In the genomic region with DNA sequence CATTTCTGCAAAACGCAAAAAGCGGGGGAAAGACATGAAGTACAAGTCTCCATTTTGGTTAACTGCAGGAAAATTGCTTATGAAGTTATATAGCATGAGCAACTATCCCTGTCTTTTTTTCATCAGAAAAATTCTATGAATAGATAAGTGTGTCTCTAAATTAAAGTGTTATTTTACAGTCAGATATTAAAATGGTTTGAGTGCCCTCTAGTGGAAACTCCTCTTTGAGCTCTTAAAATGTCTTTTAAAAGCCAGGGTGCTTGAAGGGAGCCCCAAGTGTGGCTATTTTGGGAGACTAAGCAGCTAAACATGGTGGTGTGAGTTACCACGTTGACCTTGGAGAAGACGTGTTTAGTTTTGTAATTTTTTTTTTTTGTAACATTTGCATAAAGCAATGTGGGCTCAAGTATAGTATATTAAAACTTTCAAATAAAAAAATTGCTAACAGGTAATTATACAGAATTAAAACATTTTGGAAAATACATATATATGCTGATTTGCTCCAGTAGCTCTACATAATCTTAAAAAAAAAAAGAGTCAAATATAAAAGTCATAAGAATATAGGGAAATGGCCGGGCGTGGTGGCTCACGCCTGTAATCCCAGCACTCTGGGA, we compare ENCODE assay signal across 8 cellular contexts.
DNase-seq lines count a peak whose midpoint lies in the region; ATAC-seq and TF ChIP-seq lines count a peak whose summit lies in the region.

No MANE protein-coding gene starts in this region.

- peak; percentile 76 for TF ChIP-seq RAD21 in HCT116 (IDR thresholded peaks at IDR 0.05; ENCODE audit: low read depth)

- RAD21 ChIA-PET in HCT116 (lab: Charles Lee; ENCODE audit: low non-redundant PET in 1 of 2, low total read pairs in 2 of 2, uncharacterized antibody in 2 of 2, unreplicated experiment in 2 of 2) = interaction anchor here (1.3 to 1.6 kb wide), 3 partner anchors 137 to 306 kb away, joined by 3 to 4 read pairs (median 3); no protein-coding TSS in a partner anchor

- peak; percentile 37 for DNase-seq in HCT116 (ENCODE audit: low read depth, low spot score)
- DNase-seq in NCI-H69 (lab: John Stamatoyannopoulos, UW) = peak; percentile 42
- DNase-seq in cardiac fibroblast (ENCODE audit: low read depth in 2 of 2) = peak; percentile 74 to 81
- no peak for DNase-seq in left lobe of liver (ENCODE audit: low spot score)
- DNase-seq in stimulated activated CD4-positive, alpha-beta T cell treated with anti-CD3 and anti-CD28 coated beads, Interleukin-4, amount 100 ng/mL, for 1 hour = no peak

- H3K27ac ChIP-seq in C4-2B (no peak overlapping the region), HCT116 (ENCODE audit: low read depth, low read length) (no peak overlapping the region)

- no peaks in the 10 kb centered on the region for H4K20me1 ChIP-seq in HCT116 (ENCODE audit: insufficient read depth)

- H3K79me2 ChIP-seq in HCT116 (ENCODE audit: insufficient read depth, low read length) = no peaks in the 10 kb centered on the region

- H3K9ac ChIP-seq in HCT116 (ENCODE audit: low read length) = no peak overlapping the region

- no peaks in the 10 kb centered on the region for H3K4me1 ChIP-seq in HCT116 (ENCODE audit: control insufficient read depth in 1 of 2, insufficient read depth in 2 of 2, low read length in 2 of 2)

- TF ChIP-seq CTCF in C4-2B (conservative IDR thresholded peaks at IDR 0.05) (peak; percentile 87), HCT116 (IDR thresholded peaks at IDR 0.05 in 2 of 3, conservative IDR thresholded peaks at IDR 0.05 in 1 of 3; ENCODE audit: borderline replicate concordance in 1 of 3, insufficient read depth in 1 of 3, low read depth in 2 of 3, low read length in 2 of 3) (peak; percentile 50 to 65 (median 64); a peak in 5 of 6 replicates), cardiac fibroblast (IDR thresholded peaks at IDR 0.05; ENCODE audit: low read depth, low read length) (peak; percentile 50)

- H3K4me2 ChIP-seq in HCT116 (ENCODE audit: low read length) = no peak overlapping the region

- H2AFZ ChIP-seq in HCT116 (ENCODE audit: low read depth, low read length, poor library complexity, severe bottlenecking) = no peak overlapping the region

- H3K36me3 ChIP-seq in HCT116 (ENCODE audit: control insufficient read depth in 1 of 2, insufficient read depth in 2 of 2, low read length in 2 of 2) = no peaks in the 10 kb centered on the region

- H3K4me3 ChIP-seq in HCT116 (replicated peaks in 1 of 2; ENCODE audit: low read depth in 1 of 2, low read length in 2 of 2) (no peak overlapping the region), cardiac fibroblast (replicated peaks in 1 of 2; ENCODE audit: low read depth in 2 of 2, low read length in 2 of 2) (no peak overlapping the region)

- POLR2A ChIA-PET in HCT116 (lab: Charles Lee) = no interaction called here

- H3K9me2 ChIP-seq in HCT116 (ENCODE audit: insufficient read depth) = no peaks in the 10 kb centered on the region

- BruUV-seq in HCT116 (replicated peaks; lab: Mats Ljungman, UMichigan) = no TSS peak

- H3K9me3 ChIP-seq in HCT116 (ENCODE audit: control insufficient read depth in 1 of 2, insufficient read depth in 1 of 2, low read depth in 1 of 2, low read length in 2 of 2) = no peaks in the 10 kb centered on the region

- CTCF ChIA-PET in HCT116 (lab: Charles Lee) = interaction anchor here (0.6 to 2.4 kb wide), 18 partner anchors 10 to 819 kb away, joined by 3 to 27 read pairs (median 5); a partner anchor contains a TSS

- intact Hi-C loops in HCT116 (cut with micrococcal nuclease) = loop anchor here (1.0 to 5.0 kb wide), 4 partner anchors 124 to 1440 kb away; no protein-coding TSS in a partner anchor

- no peak for TF ChIP-seq POLR2A in HCT116 (IDR thresholded peaks at IDR 0.05; ENCODE audit: borderline replicate concordance, extremely low read depth, insufficient read depth, insufficient read length)

- no peaks in the 10 kb centered on the region for H3K27me3 ChIP-seq in HCT116 (ENCODE audit: insufficient read depth, low read length)

- ATAC-seq in HCT116 = peak; percentile 67; the same call in 1 of the 2 replicates
- ATAC-seq in left lobe of liver = peak; percentile 66
- ATAC-seq in GM18868 (IDR thresholded peaks at IDR 0.05; ENCODE audit: unreplicated experiment) = no peak
- ATAC-seq in GM18861 (IDR thresholded peaks at IDR 0.05; ENCODE audit: unreplicated experiment) = no peak

TF ChIP-seq in HCT116, 20 proteins besides CTCF, POLR2A, EP300 and RAD21:
- TF ChIP-seq YY1 (IDR thresholded peaks at IDR 0.05; ENCODE audit: extremely low read depth, insufficient replicate concordance, low read depth, low read length) (no peak), EZH2phosphoT487 (IDR thresholded peaks at IDR 0.05; ENCODE audit: borderline replicate concordance) (no peak)

Comparison
In these comparisons a context has a peak if more than half of its experiments do, and no peak if none do; other contexts are left out.
1. ATAC-seq: peak in HCT116 (single experiment) and left lobe of liver (single experiment); none in GM18868 (single experiment) and GM18861 (single experiment).
2. DNase-seq: peak in HCT116 (single experiment), NCI-H69 (single experiment) and cardiac fibroblast (2 of 2); none in left lobe of liver (single experiment) and stimulated activated CD4-positive, alpha-beta T cell treated with anti-CD3 and anti-CD28 coated beads, Interleukin-4, amount 100 ng/mL, for 1 hour (single experiment).
3. Peak in every context shown above with its lines, with median percentiles within 50 percentile points of each other: CTCF ChIP-seq.